Comparison of ENCODE assay signal across 8 cellular contexts in genomic region chr7:93148135-93148534, GRCh38. TPM values are rescaled to one million over a fixed set of nuclear protein-coding genes. Genes with fewer than 3 reads are reported as not detected.
DNase-seq lines count a peak whose midpoint lies in the region; ATAC-seq and TF ChIP-seq lines count a peak whose summit lies in the region.

Gene SAMD9L (minus strand): TSS chr7:93148385. CDS start chr7:93135971, 12,414 bp downstream.

- no peak for TF ChIP-seq RAD21 in SK-N-SH (IDR thresholded peaks at IDR 0.05; ENCODE audit: low read length)

- no peaks in the 10 kb centered on the region for H3K27me3 ChIP-seq in SK-N-SH (ENCODE audit: insufficient read depth)

- peaks cover 15% of the 10 kb centered on the region for H3F3A ChIP-seq in SK-N-SH (replicated peaks; ENCODE audit: insufficient read depth)

- H3K4me1 Mint-ChIP-seq in activated T-cell treated with anti-CD3 and anti-CD28 coated beads, Interleukin-2, amount 50 U/mL, for 72 hours (ENCODE audit: low read depth) = peaks cover 35% of the 10 kb centered on the region

- no peaks in the 10 kb centered on the region; the same call in 1 of the 2 replicates for H3K79me2 ChIP-seq in SK-N-SH (ENCODE audit: insufficient read depth)

- no peaks in the 10 kb centered on the region for H3K27me3 Mint-ChIP-seq in activated T-cell treated with anti-CD3 and anti-CD28 coated beads, Interleukin-2, amount 50 U/mL, for 72 hours (ENCODE audit: low read depth)

- H3K9me3 Mint-ChIP-seq in activated T-cell treated with anti-CD3 and anti-CD28 coated beads, Interleukin-2, amount 50 U/mL, for 72 hours = no peaks in the 10 kb centered on the region

- peak within 1 kb of the TSS; percentile 85 for H3K4me2 ChIP-seq in SK-N-SH

- peak within 1 kb of the TSS; percentile 51 to 61 for H3K4me3 ChIP-seq in SK-N-SH (ENCODE audit: low read depth in 2 of 2, low read length in 1 of 2)

- no peaks in the 10 kb centered on the region for H4K20me1 ChIP-seq in SK-N-SH (ENCODE audit: insufficient read depth)

- 27% methylated on average over 2 of the region's 2 CpGs for WGBS in SK-N-SH (ENCODE audit: low lambda C conversion rate)

- peaks cover 4 to 12% of the 10 kb centered on the region in 2 experiments for H3K36me3 ChIP-seq in SK-N-SH (replicated peaks in 1 of 2; ENCODE audit: control insufficient read depth in 1 of 2, insufficient read depth in 2 of 2, low read length in 1 of 2)

- H3K27ac ChIP-seq in SK-N-SH (ENCODE audit: low read depth in 2 of 2, low read length in 1 of 2) = peak within 1 kb of the TSS; percentile 54 to 69

- peak within 1 kb of the TSS; percentile 85 to 97 for H3K4me3 Mint-ChIP-seq in activated T-cell treated with anti-CD3 and anti-CD28 coated beads, Interleukin-2, amount 50 U/mL, for 72 hours

- no peak for TF ChIP-seq EP300 in SK-N-SH (IDR thresholded peaks at IDR 0.05; ENCODE audit: borderline replicate concordance in 1 of 2, low read depth in 1 of 2, low read length in 1 of 2)

- peaks cover 0 to 9% of the 10 kb centered on the region in 2 experiments; a peak in 3 of 4 replicates for H3K4me1 ChIP-seq in SK-N-SH (ENCODE audit: control insufficient read depth in 1 of 2, insufficient read depth in 2 of 2, low read depth in 1 of 2, low read length in 1 of 2)

- POLR2A ChIA-PET in SK-N-SH (lab: Yijun Ruan, JAX) = no interaction called here

- no peaks in the 10 kb centered on the region for H3K9me3 ChIP-seq in SK-N-SH

- ATAC-seq in activated T-cell treated with anti-CD3 and anti-CD28 coated beads, Interleukin-2, amount 50 U/mL, for 72 hours (replicated peaks in 1 of 2) = peak; percentile 66 to 72
- peak; percentile 48 for ATAC-seq in HG03064 (IDR thresholded peaks at IDR 0.05; ENCODE audit: low read depth, unreplicated experiment)

- H3K36me3 Mint-ChIP-seq in activated T-cell treated with anti-CD3 and anti-CD28 coated beads, Interleukin-2, amount 50 U/mL, for 72 hours (ENCODE audit: insufficient read depth in 2 of 2) = peaks cover 4 to 8% of the 10 kb centered on the region in 2 donors

- no peaks in the 10 kb centered on the region for H3K9me2 ChIP-seq in SK-N-SH

- peak within 1 kb of the TSS; percentile 100 for H3K27ac Mint-ChIP-seq in activated T-cell treated with anti-CD3 and anti-CD28 coated beads, Interleukin-2, amount 50 U/mL, for 72 hours

- CTCF ChIA-PET in SK-N-SH (lab: Yijun Ruan, JAX) = no interaction called here

- TF ChIP-seq CTCF in SK-N-SH (IDR thresholded peaks at IDR 0.05) = no peak

- peak; percentile 4 to 10 for DNase-seq in activated T-cell treated with anti-CD3 and anti-CD28 coated beads, Interleukin-2, amount 50 U/mL, for 72 hours
- DNase-seq in activated T-cell treated with anti-CD3 and anti-CD28 coated beads, Interleukin-2, amount 50 U/mL, for 1 hour = no peak
- no peak for DNase-seq in SK-N-SH
- peak; percentile 8 for DNase-seq in fibroblast of gingiva (ENCODE audit: low read depth)
- DNase-seq in retina = peak; percentile 5
- no peak for DNase-seq in DMS153 (lab: John Stamatoyannopoulos, UW)
- no peak for DNase-seq in occipital lobe (lab: John Stamatoyannopoulos, UW)

- H3K9ac ChIP-seq in SK-N-SH = peak within 1 kb of the TSS; percentile 62

- H2AFZ ChIP-seq in SK-N-SH (ENCODE audit: low read depth) = peak within 1 kb of the TSS; percentile 95

TF ChIP-seq in SK-N-SH, 30 proteins besides CTCF, POLR2A, EP300 and RAD21:
- peak; percentile 27; the same call in 1 of the 2 replicates for TF ChIP-seq MAX (IDR thresholded peaks at IDR 0.05; ENCODE audit: low read depth)
- TF ChIP-seq CHD2 (IDR thresholded peaks at IDR 0.05; ENCODE audit: low read length, partially characterized antibody) = no peak
TF ChIP-seq in SK-N-SH: peak in this region for 1.

RNA-seq across cellular contexts. Expression of gene SAMD9L, which starts in this region (rescaled TPM):
- total RNA-seq in activated T-cell treated with anti-CD3 and anti-CD28 coated beads, Interleukin-2, amount 50 U/mL, for 72 hours = 10 to 100 TPM; 16.4 to 27.0 TPM
- 1.8 and 2.2 TPM in 2 replicates for polyA plus RNA-seq in SK-N-SH (2012; rRNA removed)
- 2.3 and 2.6 TPM in 2 replicates for polyA plus RNA-seq in SK-N-SH (2012; cell fraction: cytosol; rRNA removed)
- polyA plus RNA-seq in SK-N-SH (2012; cell fraction: nucleus; rRNA removed) = 2.0 and 5.5 TPM in 2 replicates
- 3.7 TPM for total RNA-seq in occipital lobe

Comparison
In these comparisons a context has a peak if more than half of its experiments do, and no peak if none do; other contexts are left out.
1. DNase-seq: peak in activated T-cell treated with anti-CD3 and anti-CD28 coated beads, Interleukin-2, amount 50 U/mL, for 72 hours (2 of 2), fibroblast of gingiva (single experiment) and retina (single experiment); none in activated T-cell treated with anti-CD3 and anti-CD28 coated beads, Interleukin-2, amount 50 U/mL, for 1 hour (single experiment), SK-N-SH (single experiment), DMS153 (single experiment) and occipital lobe (single experiment).